In genomic region chr6:113830140-113830539, GRCh38 we compare ENCODE assay signal across 23 cellular contexts. TPM values are rescaled to one million over a fixed set of nuclear protein-coding genes. Genes with fewer than 3 reads are reported as not detected.
DNase-seq lines count a peak whose midpoint lies in the region; ATAC-seq, FAIRE-seq and TF ChIP-seq lines count a peak whose summit lies in the region.
"Had no signal": no experiment of that assay in that cellular context is flagged by ENCODE, and none has a peak within 500 bp of the region (broad histone marks: within the 10 kb centered on the region; RNA-seq: fewer than 3 reads in every experiment).

No MANE protein-coding gene starts in this region.

- peak; percentile 90 for FAIRE-seq in islet of Langerhans (lab: Jason Lieb, UNC)
- FAIRE-seq: H1 had no signal

- no peak for ATAC-seq in GM18868 (IDR thresholded peaks at IDR 0.05; ENCODE audit: unreplicated experiment)
- ATAC-seq in GM18873 (IDR thresholded peaks at IDR 0.05; ENCODE audit: low FRiP score, unreplicated experiment), result no peak

- H3K9me2 ChIP-seq in neural cell (ENCODE audit: insufficient read depth, low read length), result no peaks in the 10 kb centered on the region

- H3K9me3 ChIP-seq in neural cell (ENCODE audit: low read length), result no peaks in the 10 kb centered on the region
- H3K9me3 ChIP-seq: BE2C, SJSA1 had no signal

- H3K79me2 ChIP-seq in neural cell (replicated peaks; ENCODE audit: insufficient read depth, low read length), result no peaks in the 10 kb centered on the region

- peak overlapping the region; percentile 79 for H3K27ac ChIP-seq in neural cell (ENCODE audit: low read length)
- H3K27ac ChIP-seq: 22Rv1, KMS-11, SJSA1 had no signal

- H3K4me2 ChIP-seq in neural cell (ENCODE audit: low read length), result peak overlapping the region; percentile 69
- H3K4me2 ChIP-seq: KMS-11 had no signal

- no peak overlapping the region for H3K9ac ChIP-seq in neural cell (ENCODE audit: low read length)
- H3K9ac ChIP-seq: KMS-11 had no signal

- no peak for TF ChIP-seq CTCF in neural cell (IDR thresholded peaks at IDR 0.05; ENCODE audit: poor library complexity, severe bottlenecking)

- DNase-seq in DMS 273 (lab: John Stamatoyannopoulos, UW; ENCODE audit: unreplicated experiment), result peak; percentile 18
- no peak for DNase-seq in DMS 273 treated with DMSO at 0.1 percent for 48 hours (lab: John Stamatoyannopoulos, UW)
- DNase-seq in activated CD4-positive, alpha-beta T cell treated with anti-CD3 and anti-CD28 coated beads, Interleukin-2, amount 50 U/mL, for 1 hour, result no peak
- no peak for DNase-seq in ureter (ENCODE audit: low spot score)
- DNase-seq: ACHN; BE2C; CD8-positive, alpha-beta memory T cell; MM.1S; NCI-H1694; NCI-H2029 treated with DMSO at 0.1 percent for 48 hours; NCI-H2227 treated with DMSO at 0.1 percent for 48 hours; NCI-H526 treated with DMSO at 0.1 percent for 48 hours; Right ventricle myocardium superior; RPMI8226 had no signal

- H3K36me3 ChIP-seq in neural cell (ENCODE audit: insufficient read depth, low read length), result no peaks in the 10 kb centered on the region
- H3K36me3 ChIP-seq: BE2C, SJSA1 had no signal

- H3F3A ChIP-seq in neural cell (ENCODE audit: insufficient read depth, low read length, poor library complexity, severe bottlenecking), result peaks cover 4% of the 10 kb centered on the region

- TF ChIP-seq RAD21 in neural cell (conservative IDR thresholded peaks at IDR 0.05), result no peak

- TF ChIP-seq EP300 in neural cell (conservative IDR thresholded peaks at IDR 0.05; ENCODE audit: poor library complexity, severe bottlenecking), result no peak

- H2AFZ ChIP-seq in neural cell (ENCODE audit: low read depth, low read length), result no peak overlapping the region

- no peaks in the 10 kb centered on the region for H3K27me3 ChIP-seq in neural cell (ENCODE audit: insufficient read depth, low read depth, low read length)
- H3K27me3 ChIP-seq: BE2C, SJSA1 had no signal

- H4K20me1 ChIP-seq in neural cell (ENCODE audit: insufficient read depth), result no peaks in the 10 kb centered on the region

- H3K4me3 ChIP-seq in neural cell (ENCODE audit: low read length), result peak overlapping the region; percentile 50
- H3K4me3 ChIP-seq: SJSA1 had no signal

TF ChIP-seq in neural cell, 6 proteins besides CTCF, POLR2A, EP300 and RAD21:
- TF ChIP-seq EZH2 (IDR thresholded peaks at IDR 0.05; ENCODE audit: borderline replicate concordance, insufficient read depth, low read length, poor library complexity, severe bottlenecking) (no peak), MXI1 (conservative IDR thresholded peaks at IDR 0.05; ENCODE audit: poor library complexity, severe bottlenecking) (no peak), POLR2AphosphoS5 (IDR thresholded peaks at IDR 0.05) (no peak)

RNA-seq across cellular contexts. Expression of gene MARCKS, which starts 27.0 kb away (rescaled TPM):
- 299 and 369 TPM in 2 replicates for polyA plus RNA-seq in neural cell
- 309 and 342 TPM in 2 replicates for polyA minus RNA-seq in neural cell
- total RNA-seq in ureter, result 150 TPM
- total RNA-seq: G401 had no signal
- polyA plus RNA-seq: CD8-positive, alpha-beta memory T cell had no signal
